In the genomic region with DNA sequence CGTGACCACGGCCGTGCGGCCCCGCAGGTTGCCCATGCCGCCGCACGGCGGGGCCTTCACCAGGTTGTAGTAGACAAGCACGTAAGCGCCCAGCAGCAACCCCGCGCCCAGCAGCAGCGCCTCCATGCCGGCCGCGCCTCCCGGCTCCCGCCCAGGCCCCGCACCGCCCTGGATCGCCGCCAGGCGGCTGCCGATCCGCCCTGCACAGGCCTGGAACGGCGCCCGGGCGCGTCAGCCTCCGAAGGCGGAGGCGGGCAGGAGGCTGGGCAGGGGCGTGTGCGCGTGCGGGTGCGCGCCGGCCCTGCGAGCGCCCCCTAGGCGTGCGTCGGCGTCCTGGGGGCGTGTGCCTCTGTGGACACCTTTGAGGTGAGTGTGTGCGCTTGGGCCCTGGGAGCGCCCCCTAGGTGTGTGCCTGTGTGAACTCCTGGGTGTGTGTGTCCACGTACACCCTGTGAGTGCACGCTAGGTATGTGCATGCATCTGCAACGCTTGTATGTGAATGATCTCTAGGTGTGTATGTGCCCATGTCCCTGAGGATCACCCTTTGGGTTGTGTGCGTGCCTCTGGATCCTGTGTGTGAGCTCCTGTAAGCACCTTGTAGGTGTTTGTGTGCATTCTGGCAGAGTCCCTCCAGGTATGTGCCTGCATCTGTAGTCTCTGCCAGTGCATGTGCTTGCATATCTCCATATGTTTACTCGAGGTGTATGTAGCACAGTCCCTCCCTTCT, we compare ENCODE assay signal across 8 cellular contexts. TPM values are rescaled to one million over a fixed set of nuclear protein-coding genes. Genes with fewer than 3 reads are reported as not detected.
DNase-seq lines count a peak whose midpoint lies in the region; ATAC-seq and TF ChIP-seq lines count a peak whose summit lies in the region.

A gene with protein sequence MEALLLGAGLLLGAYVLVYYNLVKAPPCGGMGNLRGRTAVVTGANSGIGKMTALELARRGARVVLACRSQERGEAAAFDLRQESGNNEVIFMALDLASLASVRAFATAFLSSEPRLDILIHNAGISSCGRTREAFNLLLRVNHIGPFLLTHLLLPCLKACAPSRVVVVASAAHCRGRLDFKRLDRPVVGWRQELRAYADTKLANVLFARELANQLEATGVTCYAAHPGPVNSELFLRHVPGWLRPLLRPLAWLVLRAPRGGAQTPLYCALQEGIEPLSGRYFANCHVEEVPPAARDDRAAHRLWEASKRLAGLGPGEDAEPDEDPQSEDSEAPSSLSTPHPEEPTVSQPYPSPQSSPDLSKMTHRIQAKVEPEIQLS (minus strand): TSS at position 261 of the 727 bp plus-strand sequence. CDS start 135 bp downstream, at position 126.

- DNase-seq in NCI-H526 treated with DMSO at 0.1 percent for 48 hours (lab: John Stamatoyannopoulos, UW): peak; percentile 97
- DNase-seq in activated CD4-positive, alpha-beta T cell treated with anti-CD3 and anti-CD28 coated beads, Interleukin-2, amount 50 U/mL, for 24 hours (ENCODE audit: low read depth in 1 of 2, low spot score in 1 of 2): peak; percentile 82 to 87
- peak; percentile 58 for DNase-seq in dedifferentiated amniotic fluid mesenchymal stem cell (ENCODE audit: extremely low spot score)
- DNase-seq in left lung: peak; percentile 89 to 98
- DNase-seq in stimulated activated CD4-positive, alpha-beta T cell treated with anti-CD3 and anti-CD28 coated beads, Interleukin-4, amount 100 ng/mL, for 1 hour: peak; percentile 95

- H3K27ac ChIP-seq in BLaER1 treated with 17β-estradiol and CSF1 and Interleukin-3, amounts not matched to agents 10 nM and 100 nM: peak within 1 kb of the TSS; percentile 29 to 91 (median 83); a peak in 21 of 22 replicates
- peak within 1 kb of the TSS; percentile 87 to 92 for H3K27ac ChIP-seq in left lung

- peaks cover 23 to 50% (median 30%) of the 10 kb centered on the region in 11 experiments for H3K36me3 ChIP-seq in BLaER1 treated with 17β-estradiol and CSF1 and Interleukin-3, amounts not matched to agents 10 nM and 100 nM
- H3K36me3 ChIP-seq in left lung: peaks cover 0 to 28% of the 10 kb centered on the region in 2 donors

- ATAC-seq in GM19351 (IDR thresholded peaks at IDR 0.05; ENCODE audit: unreplicated experiment) (peak; percentile 89), HG03520 (IDR thresholded peaks at IDR 0.05; ENCODE audit: unreplicated experiment) (peak; percentile 79), left lung (peak; percentile 96)

- H3K9me3 ChIP-seq in BLaER1 treated with 17β-estradiol and CSF1 and Interleukin-3, amounts not matched to agents 10 nM and 100 nM (replicated peaks in 1 of 11): no peaks in the 10 kb centered on the region
- no peaks in the 10 kb centered on the region for H3K9me3 ChIP-seq in left lung

- H3K4me1 ChIP-seq in BLaER1 treated with 17β-estradiol and CSF1 and Interleukin-3, amounts not matched to agents 10 nM and 100 nM: peaks cover 36 to 54% (median 45%) of the 10 kb centered on the region in 10 experiments
- peaks cover 5 to 47% of the 10 kb centered on the region in 2 donors for H3K4me1 ChIP-seq in left lung

- peaks cover 0 to 46% (median 26%) of the 10 kb centered on the region in 11 experiments; a peak in 15 of 22 replicates for H4K20me1 ChIP-seq in BLaER1 treated with 17β-estradiol and CSF1 and Interleukin-3, amounts not matched to agents 10 nM and 100 nM

- intact Hi-C loops in left lung (cut with DNase I): loop anchor here in 1 of 2 donors (5.0 kb wide), 1 partner anchor 141 kb away; no protein-coding TSS in a partner anchor

- no peaks in the 10 kb centered on the region for H3K27me3 ChIP-seq in BLaER1 treated with 17β-estradiol and CSF1 and Interleukin-3, amounts not matched to agents 10 nM and 100 nM
- no peaks in the 10 kb centered on the region for H3K27me3 ChIP-seq in left lung

- peak; percentile 93 for TF ChIP-seq CTCF in left lung (IDR thresholded peaks at IDR 0.05)

- H3K4me3 ChIP-seq in BLaER1 treated with 17β-estradiol and CSF1 and Interleukin-3, amounts not matched to agents 10 nM and 100 nM: peak within 1 kb of the TSS; percentile 72 to 82 (median 80)
- peak within 1 kb of the TSS; percentile 54 to 79 for H3K4me3 ChIP-seq in left lung

- H3K9ac ChIP-seq in BLaER1 treated with 17β-estradiol and CSF1 and Interleukin-3, amounts not matched to agents 10 nM and 100 nM: peak within 1 kb of the TSS; percentile 78 to 93 (median 87)

- H3K4me2 ChIP-seq in BLaER1 treated with 17β-estradiol and CSF1 and Interleukin-3, amounts not matched to agents 10 nM and 100 nM: peak within 1 kb of the TSS; percentile 76 to 97 (median 90)

RNA-seq across cellular contexts. Expression of the gene that starts here (rescaled TPM):
- 10 to 100 TPM in 1 of 2 donors, 1 to 10 TPM in 1; 8.8 to 16.9 TPM for total RNA-seq in left lung

Comparison
In these comparisons a context has a peak if more than half of its experiments do, and no peak if none do; other contexts are left out.
1. Peak in every context shown above with its lines: DNase-seq, ATAC-seq, H3K4me3 ChIP-seq and H3K27ac ChIP-seq.